Comparison of ENCODE assay signal across 20 cellular contexts in the genomic region with DNA sequence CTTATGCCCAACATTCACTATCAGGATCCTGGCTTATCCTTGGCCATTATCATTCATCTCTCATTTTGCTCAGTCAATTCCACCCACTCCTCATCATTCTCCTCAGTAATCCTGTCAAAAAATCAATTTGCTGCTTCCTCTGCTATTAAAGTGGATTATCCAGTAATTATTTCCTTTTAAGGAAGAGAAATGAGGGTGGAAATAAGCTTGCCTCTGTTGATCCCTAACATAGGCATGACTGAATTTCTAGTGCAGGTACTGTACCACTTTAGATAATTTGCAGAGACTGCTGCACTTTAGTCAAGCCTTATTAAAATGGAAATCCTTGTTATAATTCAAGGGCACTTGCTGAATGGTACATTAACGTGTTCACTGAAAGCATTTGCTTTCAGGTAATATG.
"Had no signal": no experiment of that assay in that cellular context is flagged by ENCODE, and none has a peak within 500 bp of the region (broad histone marks: within the 10 kb centered on the region; RNA-seq: fewer than 3 reads in every experiment).

No MANE protein-coding gene starts in this region.

- H3K36me3 ChIP-seq: brain microvascular endothelial cell, esophagus muscularis mucosa, left lung, neutrophil, transverse colon, vagina had no signal

- H3K27ac ChIP-seq: brain microvascular endothelial cell, coronary artery, esophagus muscularis mucosa, hepatocyte, left lung, parathyroid adenoma, transverse colon, vagina had no signal

- H3K9me3 ChIP-seq: esophagus muscularis mucosa, left lung, mucosa of descending colon, neutrophil, transverse colon, vagina had no signal

- H2AFZ ChIP-seq: hepatocyte, parathyroid adenoma had no signal

- H3K9ac ChIP-seq: parathyroid adenoma had no signal

- H3K4me2 ChIP-seq: hepatocyte had no signal

- H3K27me3 ChIP-seq: brain microvascular endothelial cell, esophagus muscularis mucosa, hepatocyte, left lung, neutrophil, transverse colon, vagina had no signal

- ATAC-seq: activated CD8-positive, alpha-beta T cell treated with anti-CD3 and anti-CD28 coated beads, Interleukin-2, amount 10 ng/mL, durations not matched to agents 7 days and 5 days; left lung; mucosa of descending colon; naive thymus-derived CD4-positive, alpha-beta T cell; stimulated activated naive B cell treated with anti-CD40 and anti-IgM and Interleukin-4, amounts not matched to agents 10 μg/mL and 1 μg/mL and 100 μg/mL, for 72 hours had no signal

- H3K79me2 ChIP-seq: hepatocyte, parathyroid adenoma had no signal

- DNase-seq: activated CD4-positive, alpha-beta T cell treated with anti-CD3 and anti-CD28 coated beads, Interleukin-2, amount 10 ng/mL, durations not matched to agents 24 days and 14 days; activated CD4-positive, CD25-positive, alpha-beta regulatory T cell; activated CD8-positive, alpha-beta memory T cell treated with anti-CD3 and anti-CD28 coated beads, Interleukin-2, amount 50 U/mL, for 4 hours; activated CD8-positive, alpha-beta T cell treated with anti-CD3 and anti-CD28 coated beads, Interleukin-2, amount 10 ng/mL, durations not matched to agents 7 days and 5 days; activated naive CD4-positive, alpha-beta T cell; anterior cingulate cortex; brain microvascular endothelial cell; left lung; mucosa of descending colon; naive thymus-derived CD4-positive, alpha-beta T cell; stimulated activated CD4-positive, alpha-beta T cell treated with anti-CD3 and anti-CD28 coated beads, Interleukin-15, amount 100 ng/mL, for 24 hours; stimulated activated CD4-positive, alpha-beta T cell treated with anti-CD3 and anti-CD28 coated beads, Interleukin-4, amount 100 ng/mL, for 1 hour; stimulated activated naive B cell treated with anti-CD40 and anti-IgM and Interleukin-4, amounts not matched to agents 10 μg/mL and 1 μg/mL and 100 μg/mL, for 72 hours; transverse colon had no signal

- H3K4me3 ChIP-seq: coronary artery, esophagus muscularis mucosa, hepatocyte, left lung, mucosa of descending colon, transverse colon, vagina had no signal
